Comparison of ENCODE assay signal across 10 cellular contexts in genomic region chr11:110345756-110346155, GRCh38. TPM values are rescaled to one million over a fixed set of nuclear protein-coding genes. Genes with fewer than 3 reads are reported as not detected.
DNase-seq lines count a peak whose midpoint lies in the region; ATAC-seq and TF ChIP-seq lines count a peak whose summit lies in the region.
"Had no signal": no experiment of that assay in that cellular context is flagged by ENCODE, and none has a peak within 500 bp of the region (broad histone marks: within the 10 kb centered on the region; RNA-seq: fewer than 3 reads in every experiment).

No MANE protein-coding gene starts in this region.

- POLR2A ChIA-PET in activated CD8-positive, alpha-beta T cell treated with anti-CD3 and anti-CD28 coated beads for 36 hours (lab: Charles Lee): no interaction called here

- no peak for TF ChIP-seq CTCF in activated CD8-positive, alpha-beta T cell treated with anti-CD3 and anti-CD28 coated beads for 36 hours (IDR thresholded peaks at IDR 0.05)

- peak overlapping the region; percentile 77 to 84 for H3K4me3 Mint-ChIP-seq in activated T-cell treated with anti-CD3 and anti-CD28 coated beads, Interleukin-2, amount 50 U/mL, for 72 hours
- peak overlapping the region; percentile 2 for H3K4me3 Mint-ChIP-seq in activated CD8-positive, alpha-beta T cell treated with anti-CD3 and anti-CD28 coated beads for 36 hours
- no peak overlapping the region for H3K4me3 Mint-ChIP-seq in stimulated activated memory B cell treated with anti-CD40 and anti-IgM and Interleukin-4, amounts not matched to agents 10 μg/mL and 1 μg/mL and 100 μg/mL, for 72 hours

- CTCF ChIA-PET in activated CD8-positive, alpha-beta T cell treated with anti-CD3 and anti-CD28 coated beads for 36 hours (lab: Charles Lee): interaction anchor here (1.2 kb wide), 1 partner anchor 35 kb away, joined by 4 read pairs; no protein-coding TSS in a partner anchor

- H3K27ac Mint-ChIP-seq in activated T-cell treated with anti-CD3 and anti-CD28 coated beads, Interleukin-2, amount 50 U/mL, for 72 hours: peak overlapping the region; percentile 98
- peak overlapping the region; percentile 99 for H3K27ac Mint-ChIP-seq in activated CD8-positive, alpha-beta T cell treated with anti-CD3 and anti-CD28 coated beads for 36 hours
- peak overlapping the region; percentile 61 for H3K27ac Mint-ChIP-seq in stimulated activated memory B cell treated with anti-CD40 and anti-IgM and Interleukin-4, amounts not matched to agents 10 μg/mL and 1 μg/mL and 100 μg/mL, for 72 hours

- peaks cover 7 to 22% of the 10 kb centered on the region in 2 donors for H3K36me3 Mint-ChIP-seq in activated T-cell treated with anti-CD3 and anti-CD28 coated beads, Interleukin-2, amount 50 U/mL, for 72 hours (ENCODE audit: insufficient read depth in 2 of 2)
- peaks cover 9% of the 10 kb centered on the region for H3K36me3 Mint-ChIP-seq in activated CD8-positive, alpha-beta T cell treated with anti-CD3 and anti-CD28 coated beads for 36 hours (ENCODE audit: low read depth)
- no peaks in the 10 kb centered on the region for H3K36me3 Mint-ChIP-seq in stimulated activated memory B cell treated with anti-CD40 and anti-IgM and Interleukin-4, amounts not matched to agents 10 μg/mL and 1 μg/mL and 100 μg/mL, for 72 hours

- peaks cover 76% of the 10 kb centered on the region for H3K4me1 Mint-ChIP-seq in activated T-cell treated with anti-CD3 and anti-CD28 coated beads, Interleukin-2, amount 50 U/mL, for 72 hours (ENCODE audit: low read depth)
- H3K4me1 Mint-ChIP-seq in activated CD8-positive, alpha-beta T cell treated with anti-CD3 and anti-CD28 coated beads for 36 hours (ENCODE audit: low read depth): peaks cover 63% of the 10 kb centered on the region
- H3K4me1 Mint-ChIP-seq in stimulated activated memory B cell treated with anti-CD40 and anti-IgM and Interleukin-4, amounts not matched to agents 10 μg/mL and 1 μg/mL and 100 μg/mL, for 72 hours: peaks cover 46% of the 10 kb centered on the region

- H3K27me3 Mint-ChIP-seq in activated T-cell treated with anti-CD3 and anti-CD28 coated beads, Interleukin-2, amount 50 U/mL, for 72 hours (ENCODE audit: low read depth): no peaks in the 10 kb centered on the region
- H3K27me3 Mint-ChIP-seq in activated CD8-positive, alpha-beta T cell treated with anti-CD3 and anti-CD28 coated beads for 36 hours: no peaks in the 10 kb centered on the region
- H3K27me3 Mint-ChIP-seq in stimulated activated memory B cell treated with anti-CD40 and anti-IgM and Interleukin-4, amounts not matched to agents 10 μg/mL and 1 μg/mL and 100 μg/mL, for 72 hours: peaks cover 8% of the 10 kb centered on the region

- peaks cover 8 to 13% of the 10 kb centered on the region in 2 donors for H3K9me3 Mint-ChIP-seq in activated T-cell treated with anti-CD3 and anti-CD28 coated beads, Interleukin-2, amount 50 U/mL, for 72 hours
- peaks cover 8% of the 10 kb centered on the region for H3K9me3 Mint-ChIP-seq in activated CD8-positive, alpha-beta T cell treated with anti-CD3 and anti-CD28 coated beads for 36 hours
- no peaks in the 10 kb centered on the region for H3K9me3 Mint-ChIP-seq in stimulated activated memory B cell treated with anti-CD40 and anti-IgM and Interleukin-4, amounts not matched to agents 10 μg/mL and 1 μg/mL and 100 μg/mL, for 72 hours

- DNase-seq in activated T-cell treated with anti-CD3 and anti-CD28 coated beads, Interleukin-2, amount 50 U/mL, for 72 hours: peak in 1 of 2 donors; percentile 14
- DNase-seq in activated T-cell treated with anti-CD3 and anti-CD28 coated beads for 4 hours: no peak
- no peak for DNase-seq in activated CD8-positive, alpha-beta T cell treated with anti-CD3 and anti-CD28 coated beads for 36 hours
- no peak for DNase-seq in pons (ENCODE audit: low spot score)
- DNase-seq in SW480 (ENCODE audit: low spot score): no peak
- DNase-seq: NCI-H526, occipital lobe had no signal

- ATAC-seq in activated T-cell treated with anti-CD3 and anti-CD28 coated beads, Interleukin-2, amount 50 U/mL, for 72 hours (replicated peaks in 1 of 2): peak; percentile 46 to 58
- ATAC-seq in HG02870 (IDR thresholded peaks at IDR 0.05; ENCODE audit: unreplicated experiment) (peak; percentile 30), GM19324 (IDR thresholded peaks at IDR 0.05; ENCODE audit: low FRiP score, unreplicated experiment) (no peak)
- peak; percentile 34 for ATAC-seq in activated CD8-positive, alpha-beta T cell treated with anti-CD3 and anti-CD28 coated beads for 36 hours
- no peak for ATAC-seq in stimulated activated memory B cell treated with anti-CD40 and anti-IgM and Interleukin-4, amounts not matched to agents 10 μg/mL and 1 μg/mL and 100 μg/mL, for 72 hours

- intact Hi-C loops in activated CD8-positive, alpha-beta T cell treated with anti-CD3 and anti-CD28 coated beads for 36 hours (cut with micrococcal nuclease): loop anchor here (5.0 kb wide), 2 partner anchors 33 to 48 kb away; partner anchors contain the start of gene RDX

RNA-seq across cellular contexts. Expression of gene RDX, which starts 49.3 kb away (rescaled TPM):
- 10 to 100 TPM; 49.0 to 56.5 TPM for total RNA-seq in activated T-cell treated with anti-CD3 and anti-CD28 coated beads, Interleukin-2, amount 50 U/mL, for 72 hours
- 10 to 100 TPM; 37.8 to 41.2 TPM for total RNA-seq in activated CD8-positive, alpha-beta T cell treated with anti-CD3 and anti-CD28 coated beads for 36 hours

Comparison
In these comparisons a context has a peak if more than half of its experiments do, and no peak if none do; other contexts are left out.
1. ATAC-seq: peak in activated T-cell treated with anti-CD3 and anti-CD28 coated beads, Interleukin-2, amount 50 U/mL, for 72 hours (2 of 2), HG02870 (single experiment) and activated CD8-positive, alpha-beta T cell treated with anti-CD3 and anti-CD28 coated beads for 36 hours (single experiment); none in stimulated activated memory B cell treated with anti-CD40 and anti-IgM and Interleukin-4, amounts not matched to agents 10 μg/mL and 1 μg/mL and 100 μg/mL, for 72 hours (single experiment) and GM19324 (single experiment).
2. Peak in every context shown above with its lines, with median percentiles within 50 percentile points of each other: H3K27ac Mint-ChIP-seq.